Comparison of ENCODE assay signal across 19 cellular contexts in the genomic region with DNA sequence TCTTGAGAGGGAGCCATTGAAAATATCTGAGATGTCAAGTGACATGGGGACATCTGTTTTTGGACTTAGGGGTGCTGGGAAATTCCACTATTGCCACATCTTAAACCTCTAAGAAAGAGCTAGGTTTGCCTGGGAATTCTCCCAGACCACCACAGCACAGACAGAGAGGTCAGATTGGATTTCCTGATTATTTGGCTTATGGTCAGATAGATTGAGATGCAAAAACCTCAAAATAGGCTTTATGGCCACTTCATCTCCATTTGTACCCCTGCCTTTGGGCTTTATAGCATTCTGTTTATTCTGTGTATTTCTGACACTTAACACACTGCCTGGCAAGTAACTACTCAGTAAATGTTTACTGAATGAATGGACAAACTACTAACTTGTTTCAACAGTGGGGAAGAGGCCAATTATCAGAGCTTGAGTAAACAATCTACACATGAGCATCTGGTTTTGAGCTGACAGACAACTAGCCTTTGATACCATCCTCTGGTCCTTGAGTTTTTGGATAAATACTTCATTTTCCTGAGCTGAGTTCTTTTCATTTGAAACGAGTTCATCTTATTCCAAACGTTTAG.
DNase-seq lines count a peak whose midpoint lies in the region; ATAC-seq, FAIRE-seq and TF ChIP-seq lines count a peak whose summit lies in the region.
"Had no signal": no experiment of that assay in that cellular context is flagged by ENCODE, and none has a peak within 500 bp of the region (broad histone marks: within the 10 kb centered on the region; RNA-seq: fewer than 3 reads in every experiment).

No MANE protein-coding gene starts in this region.

- CTCF ChIA-PET in GM10248 (lab: Yijun Ruan, JAX): interaction anchor here (1.1 to 2.3 kb wide), 7 partner anchors 9 to 42 kb away, joined by 3 to 14 read pairs (median 4); no protein-coding TSS in a partner anchor

- H3K9me3 ChIP-seq in adipocyte (ENCODE audit: control insufficient read depth, low read length): no peaks in the 10 kb centered on the region
- H3K9me3 ChIP-seq in mucosa of descending colon: no peaks in the 10 kb centered on the region

- H3K4me1 ChIP-seq in adipocyte (ENCODE audit: control insufficient read depth, insufficient read depth, low read length) (peaks cover 28% of the 10 kb centered on the region), mucosa of descending colon (ENCODE audit: low read depth) (no peaks in the 10 kb centered on the region)

- FAIRE-seq in GM19239 (lab: Jason Lieb, UNC) (peak; percentile 54), frontal cortex (lab: Jason Lieb, UNC) (no peak)
- FAIRE-seq: urothelium cell line had no signal

- ATAC-seq in mucosa of descending colon (peak; percentile 35), HG02588 (IDR thresholded peaks at IDR 0.05; ENCODE audit: unreplicated experiment) (no peak)
- ATAC-seq in stimulated activated naive CD8-positive, alpha-beta T cell treated with anti-CD3 and anti-CD28 coated beads, Interleukin-15, Interleukin-2, amounts not matched to agents 100 U/mL and 50 U/mL, for 24 hours: no peak
- ATAC-seq: stimulated activated effector memory CD8-positive, alpha-beta T cell treated with anti-CD3 and anti-CD28 coated beads, Interleukin-12 subunit alpha, Interleukin-12 subunit beta, amount 100 ng/mL, for 72 hours had no signal

- H3K4me3 ChIP-seq in adipocyte (ENCODE audit: low read length): no peak overlapping the region
- H3K4me3 ChIP-seq in mucosa of descending colon: no peak overlapping the region

- POLR2A ChIA-PET in GM10248 (lab: Yijun Ruan, JAX): no interaction called here

- DNase-seq in GM19239 (ENCODE audit: insufficient read length, low spot score) (no peak), NCI-H2029 (lab: John Stamatoyannopoulos, UW) (peak; percentile 3), adipocyte (ENCODE audit: low read depth) (peak; percentile 10), mucosa of descending colon (no peak), GM10248 (ENCODE audit: extremely low spot score) (no peak), frontal cortex (ENCODE audit: low spot score in 2 of 2) (no peak)
- DNase-seq in stimulated activated naive CD8-positive, alpha-beta T cell treated with anti-CD3 and anti-CD28 coated beads, Interleukin-15, Interleukin-2, amounts not matched to agents 100 U/mL and 50 U/mL, for 24 hours: no peak
- DNase-seq: activated gamma-delta T cell; brain microvascular endothelial cell; effector CD4-positive, alpha-beta T cell; GOT3; kidney; NCI-H526; retina; stimulated activated CD4-positive, alpha-beta T cell treated with anti-CD3 and anti-CD28 coated beads, Interleukin-4, amount 100 ng/mL, for 24 hours; T1000 had no signal

- no peaks in the 10 kb centered on the region for H3K27me3 ChIP-seq in adipocyte (replicated peaks; ENCODE audit: control insufficient read depth, insufficient read depth, low read length)
- H3K27me3 ChIP-seq: brain microvascular endothelial cell had no signal

- TF ChIP-seq CTCF in mucosa of descending colon (IDR thresholded peaks at IDR 0.05): no peak
- TF ChIP-seq CTCF in GM10248 (IDR thresholded peaks at IDR 0.05; ENCODE audit: control extremely low read depth, extremely low read depth, low read depth, missing control alignments): no peak

- intact Hi-C loops in mucosa of descending colon (cut with DNase I, micrococcal nuclease): no loop called here

- H3K36me3 ChIP-seq in adipocyte (ENCODE audit: control insufficient read depth, insufficient read depth, low read length, severe bottlenecking) (no peaks in the 10 kb centered on the region), mucosa of descending colon (ENCODE audit: low read depth) (no peaks in the 10 kb centered on the region)
- H3K36me3 ChIP-seq: brain microvascular endothelial cell had no signal

- H3K9ac ChIP-seq in adipocyte (ENCODE audit: low read length): no peak overlapping the region

Comparison
In these comparisons a context has a peak if more than half of its experiments do, and no peak if none do; other contexts are left out.
1. DNase-seq: peak in NCI-H2029 (single experiment) and adipocyte (single experiment); none in GM19239 (single experiment), mucosa of descending colon (0 of 3), GM10248 (single experiment), stimulated activated naive CD8-positive, alpha-beta T cell treated with anti-CD3 and anti-CD28 coated beads, Interleukin-15, Interleukin-2, amounts not matched to agents 100 U/mL and 50 U/mL, for 24 hours (single experiment) and frontal cortex (0 of 2).